Comparison of ENCODE assay signal across 1 cellular context in genomic region chr20:2086177-2086979, GRCh38.
TF ChIP-seq lines count a peak whose summit lies in the region.

No MANE protein-coding gene starts in this region.

TF ChIP-seq in WTC11, 78 proteins besides CTCF, POLR2A, EP300 and RAD21 (continued from another document):
- no peak for TF ChIP-seq ATF3 (CRISPR knock-in tag; conservative IDR thresholded peaks at IDR 0.05)
- no peak for TF ChIP-seq ZNF219 (CRISPR knock-in tag; IDR thresholded peaks at IDR 0.05; ENCODE audit: borderline replicate concordance)
- TF ChIP-seq ZNF671 (CRISPR knock-in tag; IDR thresholded peaks at IDR 0.05), result no peak
- TF ChIP-seq EMX1 (CRISPR knock-in tag; IDR thresholded peaks at IDR 0.05), result no peak
